1 cellular context compared by ENCODE assay signal in the genomic region with DNA sequence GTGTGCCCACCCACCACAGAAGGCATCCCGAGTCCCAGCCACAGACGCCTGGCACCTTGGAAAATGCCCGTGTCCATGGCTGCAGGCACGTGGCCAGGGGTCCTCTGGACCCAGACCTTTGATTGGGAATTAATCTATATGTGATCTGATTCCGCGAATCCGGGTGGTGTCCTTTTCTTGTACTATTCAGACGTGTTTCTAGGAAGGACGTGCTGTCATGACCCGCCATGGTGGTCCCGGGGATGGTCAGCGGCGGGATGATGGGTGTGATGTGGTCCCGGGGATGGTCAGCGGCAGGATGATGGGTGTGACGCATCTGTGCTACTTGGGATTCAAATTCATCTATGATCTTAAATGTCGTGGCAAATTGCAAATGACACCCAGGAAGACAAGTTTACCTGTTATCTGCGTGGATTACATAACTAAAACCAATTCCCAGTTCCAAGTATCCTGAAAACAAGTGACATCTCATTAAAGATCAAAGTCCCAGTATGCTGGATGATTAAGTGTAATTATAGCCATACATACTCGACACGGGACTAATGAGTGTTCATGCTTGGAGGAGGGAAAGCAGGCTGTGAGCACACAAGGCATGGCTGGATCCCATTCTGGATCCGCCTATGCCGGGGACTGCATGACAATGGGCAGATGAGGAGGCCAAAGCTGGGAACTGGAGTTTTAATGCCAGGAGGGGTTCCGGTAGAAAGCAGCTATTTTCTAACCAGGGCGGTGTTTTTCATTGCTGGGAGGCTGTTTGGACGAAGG.
TF ChIP-seq lines count a peak whose summit lies in the region.

No MANE protein-coding gene starts in this region.

TF ChIP-seq in HepG2, 621 proteins besides CTCF, POLR2A, EP300 and RAD21:
- TF ChIP-seq ZBTB43 (CRISPR knock-in tag; conservative IDR thresholded peaks at IDR 0.05) = no peak
- TF ChIP-seq ZNF260 (CRISPR knock-in tag; IDR thresholded peaks at IDR 0.05; ENCODE audit: borderline replicate concordance, low read depth) = no peak
- TF ChIP-seq ZNF556 (CRISPR knock-in tag; IDR thresholded peaks at IDR 0.05; ENCODE audit: borderline replicate concordance) = no peak
- TF ChIP-seq MATR3 (CRISPR knock-in tag; IDR thresholded peaks at IDR 0.05) = no peak
- TF ChIP-seq CEBPB (IDR thresholded peaks at IDR 0.05; ENCODE audit: borderline replicate concordance, low read depth, low read length) = no peak
- no peak for TF ChIP-seq MED13 (CRISPR knock-in tag; IDR thresholded peaks at IDR 0.05)
- TF ChIP-seq, protein P1, sequence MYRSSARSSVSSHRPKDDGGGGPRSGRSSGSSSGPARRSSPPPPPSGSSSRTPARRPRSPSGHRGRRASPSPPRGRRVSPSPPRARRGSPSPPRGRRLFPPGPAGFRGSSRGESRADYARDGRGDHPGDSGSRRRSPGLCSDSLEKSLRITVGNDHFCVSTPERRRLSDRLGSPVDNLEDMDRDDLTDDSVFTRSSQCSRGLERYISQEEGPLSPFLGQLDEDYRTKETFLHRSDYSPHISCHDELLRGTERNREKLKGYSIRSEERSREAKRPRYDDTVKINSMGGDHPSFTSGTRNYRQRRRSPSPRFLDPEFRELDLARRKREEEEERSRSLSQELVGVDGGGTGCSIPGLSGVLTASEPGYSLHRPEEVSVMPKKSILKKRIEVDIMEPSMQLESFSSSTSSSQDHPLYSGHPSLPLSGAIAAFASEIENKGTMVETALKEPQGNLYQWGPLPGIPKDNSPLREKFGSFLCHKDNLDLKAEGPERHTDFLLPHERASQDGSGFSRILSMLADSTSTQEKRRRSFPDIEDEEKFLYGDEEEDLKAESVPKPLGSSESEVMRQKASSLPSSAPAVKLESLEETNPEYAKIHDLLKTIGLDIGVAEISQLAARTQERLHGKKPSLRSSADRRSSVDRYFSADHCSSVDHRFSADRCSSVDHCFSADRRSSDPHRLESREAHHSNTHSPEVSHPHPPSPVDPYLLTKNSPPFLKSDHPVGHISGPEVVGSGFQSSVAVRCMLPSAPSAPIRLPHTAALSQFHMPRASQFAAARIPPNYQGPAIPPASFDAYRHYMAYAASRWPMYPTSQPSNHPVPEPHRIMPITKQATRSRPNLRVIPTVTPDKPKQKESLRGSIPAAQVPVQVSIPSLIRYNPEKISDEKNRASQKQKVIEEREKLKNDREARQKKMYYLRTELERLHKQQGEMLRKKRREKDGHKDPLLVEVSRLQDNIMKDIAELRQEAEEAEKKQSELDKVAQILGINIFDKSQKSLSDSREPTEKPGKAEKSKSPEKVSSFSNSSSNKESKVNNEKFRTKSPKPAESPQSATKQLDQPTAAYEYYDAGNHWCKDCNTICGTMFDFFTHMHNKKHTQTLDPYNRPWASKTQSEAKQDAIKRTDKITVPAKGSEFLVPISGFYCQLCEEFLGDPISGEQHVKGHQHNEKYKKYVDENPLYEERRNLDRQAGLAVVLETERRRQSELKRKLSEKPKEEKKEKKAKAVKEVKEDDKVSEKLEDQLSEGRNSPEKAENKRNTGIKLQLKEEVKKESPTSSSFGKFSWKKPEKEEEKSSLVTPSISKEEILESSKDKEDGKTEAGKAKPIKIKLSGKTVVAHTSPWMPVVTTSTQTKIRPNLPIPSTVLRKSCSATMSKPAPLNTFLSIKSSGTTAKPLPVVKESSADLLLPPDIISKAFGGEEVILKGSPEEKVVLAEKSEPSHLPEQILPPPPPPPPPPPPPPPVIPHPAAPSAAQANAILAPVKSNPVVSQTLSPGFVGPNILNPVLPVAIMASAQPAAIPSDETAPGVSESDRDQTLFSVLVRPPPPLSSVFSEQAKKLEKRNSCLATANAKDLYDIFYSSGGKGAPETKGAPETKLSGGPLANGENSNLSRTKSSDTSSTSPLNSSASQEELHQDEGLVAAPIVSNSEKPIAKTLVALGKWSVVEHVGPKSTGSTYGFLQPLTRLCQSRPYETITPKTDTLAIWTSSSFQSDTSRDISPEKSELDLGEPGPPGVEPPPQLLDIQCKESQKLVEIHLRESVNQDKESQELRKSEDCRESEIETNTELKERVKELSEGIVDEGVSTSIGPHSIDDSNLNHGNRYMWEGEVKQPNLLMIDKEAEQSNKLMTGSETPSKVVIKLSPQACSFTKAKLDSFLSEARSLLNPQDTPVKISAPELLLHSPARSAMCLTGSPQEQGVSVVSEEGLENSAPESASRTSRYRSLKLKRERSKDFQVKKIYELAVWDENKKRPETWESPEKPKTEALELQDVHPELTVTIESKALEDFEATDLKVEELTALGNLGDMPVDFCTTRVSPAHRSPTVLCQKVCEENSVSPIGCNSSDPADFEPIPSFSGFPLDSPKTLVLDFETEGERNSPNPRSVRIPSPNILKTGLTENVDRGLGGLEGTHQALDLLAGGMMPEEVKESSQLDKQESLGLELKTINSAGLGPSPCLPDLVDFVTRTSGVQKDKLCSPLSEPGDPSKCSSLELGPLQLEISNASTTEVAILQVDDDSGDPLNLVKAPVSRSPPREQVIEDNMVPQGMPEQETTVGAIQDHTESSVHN (CRISPR knock-in tag; IDR thresholded peaks at IDR 0.05) = no peak
- TF ChIP-seq EZH2 (conservative IDR thresholded peaks at IDR 0.05; ENCODE audit: low read depth, low read length) = peak; percentile 77; the same call in 1 of the 2 replicates
- peak; percentile 23; the same call in 1 of the 2 replicates for TF ChIP-seq CREB1 (IDR thresholded peaks at IDR 0.05)
- no peak for TF ChIP-seq CREB1 (CRISPR knock-in tag; IDR thresholded peaks at IDR 0.05)
TF ChIP-seq in HepG2: peak in this region for 2.
